In the genomic region with DNA sequence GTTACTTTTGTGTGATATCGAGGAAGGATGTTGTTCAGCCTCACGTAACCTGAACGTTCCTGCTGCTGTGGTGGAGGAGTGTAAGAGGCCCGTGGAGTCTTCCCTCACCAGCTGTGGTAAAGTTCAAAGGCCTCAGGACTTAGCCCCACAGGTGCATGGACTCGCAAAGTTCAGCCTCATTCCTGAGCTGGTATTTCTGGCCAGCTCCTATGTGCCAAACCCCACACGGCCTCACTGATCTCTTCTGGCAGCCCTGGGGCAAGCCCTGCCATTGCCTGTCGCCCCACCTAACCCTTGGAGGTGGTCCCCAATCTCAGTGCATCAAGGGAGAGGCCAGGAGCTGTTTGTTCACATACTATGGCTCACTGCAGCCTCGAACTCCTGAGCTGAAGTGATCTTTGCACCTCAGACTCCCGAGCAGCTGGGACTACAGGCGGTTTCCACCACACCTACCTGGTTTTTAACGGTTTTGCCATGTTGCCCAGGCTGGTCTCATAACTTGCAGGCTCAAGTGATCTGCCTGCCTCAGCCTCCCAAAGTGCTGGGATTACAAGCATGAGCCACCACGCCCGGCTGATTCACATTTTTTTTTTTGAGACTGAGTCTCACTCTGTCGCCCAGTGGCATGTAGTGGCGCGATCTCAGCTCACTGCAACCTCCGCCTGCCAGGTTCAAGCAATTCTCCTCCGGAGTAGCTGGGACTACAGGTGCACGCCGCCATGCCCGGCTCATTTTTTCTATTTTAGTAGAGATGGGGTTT, we compare ENCODE assay signal across 10 cellular contexts. TPM values are rescaled to one million over a fixed set of nuclear protein-coding genes. Genes with fewer than 3 reads are reported as not detected.
A peak's percentile ranks its signal among the peaks of the same experiment; 100 is the strongest.
DNase-seq lines count a peak whose midpoint lies in the region; ATAC-seq and TF ChIP-seq lines count a peak whose summit lies in the region.
"Had no signal": no experiment of that assay in that cellular context is flagged by ENCODE, and none has a peak within 500 bp of the region (broad histone marks: within the 10 kb centered on the region; RNA-seq: fewer than 3 reads in every experiment).

No MANE protein-coding gene starts in this region.

- H3K4me3 ChIP-seq in suprapubic skin (peak overlapping the region; percentile 95), lower lobe of right lung (no peak overlapping the region)
- no peak overlapping the region for H3K4me3 ChIP-seq in effector memory CD4-positive, alpha-beta T cell (ENCODE audit: insufficient read depth, low read depth, low read length, poor library complexity, severe bottlenecking)

- no peak overlapping the region for H3K27ac ChIP-seq in suprapubic skin
- no peak overlapping the region for H3K27ac ChIP-seq in lower lobe of right lung
- H3K27ac ChIP-seq in effector memory CD4-positive, alpha-beta T cell (ENCODE audit: insufficient read depth, low read length, poor library complexity, severe bottlenecking), result no peak overlapping the region

- peak overlapping the region; percentile 90 for H3K4me3 Mint-ChIP-seq in activated naive CD4-positive, alpha-beta T cell treated with anti-CD3 and anti-CD28 coated beads, Interleukin-2, amount 10 ng/mL, durations not matched to agents 7 days and 5 days
- peak overlapping the region; percentile 93 for H3K4me3 Mint-ChIP-seq in activated naive CD8-positive, alpha-beta T cell treated with anti-CD3 and anti-CD28 coated beads for 36 hours

- no peak for TF ChIP-seq CTCF in suprapubic skin (IDR thresholded peaks at IDR 0.05)
- no peak for TF ChIP-seq CTCF in lower lobe of right lung (IDR thresholded peaks at IDR 0.05)

- ATAC-seq in GM21737 (IDR thresholded peaks at IDR 0.05; ENCODE audit: unreplicated experiment) (no peak), lower lobe of right lung (no peak)
- ATAC-seq: sciatic nerve had no signal

- H3K9me3 ChIP-seq in suprapubic skin (no peaks in the 10 kb centered on the region), lower lobe of right lung (no peaks in the 10 kb centered on the region)
- H3K9me3 ChIP-seq in effector memory CD4-positive, alpha-beta T cell (ENCODE audit: control insufficient read depth, low read length), result no peaks in the 10 kb centered on the region

- peaks cover 12% of the 10 kb centered on the region for H3K27me3 Mint-ChIP-seq in activated naive CD4-positive, alpha-beta T cell treated with anti-CD3 and anti-CD28 coated beads, Interleukin-2, amount 10 ng/mL, durations not matched to agents 7 days and 5 days
- H3K27me3 Mint-ChIP-seq in activated naive CD8-positive, alpha-beta T cell treated with anti-CD3 and anti-CD28 coated beads for 36 hours, result peaks cover 12% of the 10 kb centered on the region

- 65% methylated on average over 14 of the region's 21 CpGs for WGBS in suprapubic skin

- H3K4me1 ChIP-seq in suprapubic skin (peaks cover 56% of the 10 kb centered on the region), lower lobe of right lung (peaks cover 58% of the 10 kb centered on the region)
- peaks cover 50% of the 10 kb centered on the region for H3K4me1 ChIP-seq in effector memory CD4-positive, alpha-beta T cell (ENCODE audit: control insufficient read depth, insufficient read depth, low read length, poor library complexity, severe bottlenecking)

- no peak for TF ChIP-seq POLR2A in suprapubic skin (IDR thresholded peaks at IDR 0.05)

- peak overlapping the region; percentile 73 for H3K27ac Mint-ChIP-seq in activated naive CD4-positive, alpha-beta T cell treated with anti-CD3 and anti-CD28 coated beads, Interleukin-2, amount 10 ng/mL, durations not matched to agents 7 days and 5 days
- peak overlapping the region; percentile 62 for H3K27ac Mint-ChIP-seq in activated naive CD8-positive, alpha-beta T cell treated with anti-CD3 and anti-CD28 coated beads for 36 hours

- intact Hi-C loops in lower lobe of right lung (cut with DNase I), result no loop called here

- H3K4me1 Mint-ChIP-seq in activated naive CD4-positive, alpha-beta T cell treated with anti-CD3 and anti-CD28 coated beads, Interleukin-2, amount 10 ng/mL, durations not matched to agents 7 days and 5 days, result peaks cover 50% of the 10 kb centered on the region
- H3K4me1 Mint-ChIP-seq in activated naive CD8-positive, alpha-beta T cell treated with anti-CD3 and anti-CD28 coated beads for 36 hours, result peaks cover 48% of the 10 kb centered on the region

- H3K36me3 Mint-ChIP-seq in activated naive CD4-positive, alpha-beta T cell treated with anti-CD3 and anti-CD28 coated beads, Interleukin-2, amount 10 ng/mL, durations not matched to agents 7 days and 5 days, result peaks cover 19% of the 10 kb centered on the region
- peaks cover 24% of the 10 kb centered on the region for H3K36me3 Mint-ChIP-seq in activated naive CD8-positive, alpha-beta T cell treated with anti-CD3 and anti-CD28 coated beads for 36 hours

- TF ChIP-seq EP300 in suprapubic skin (IDR thresholded peaks at IDR 0.05), result no peak

- H3K27me3 ChIP-seq in suprapubic skin (no peaks in the 10 kb centered on the region), lower lobe of right lung (ENCODE audit: low read depth) (no peaks in the 10 kb centered on the region)
- H3K27me3 ChIP-seq in effector memory CD4-positive, alpha-beta T cell (replicated peaks; ENCODE audit: control insufficient read depth, insufficient read depth, low read length, poor library complexity, severe bottlenecking), result no peaks in the 10 kb centered on the region

- H3K36me3 ChIP-seq in suprapubic skin (peaks cover 20% of the 10 kb centered on the region), lower lobe of right lung (peaks cover 19% of the 10 kb centered on the region)
- peaks cover 14% of the 10 kb centered on the region for H3K36me3 ChIP-seq in effector memory CD4-positive, alpha-beta T cell (ENCODE audit: control insufficient read depth, insufficient read depth, low read length)

- H3K9me3 Mint-ChIP-seq in activated naive CD4-positive, alpha-beta T cell treated with anti-CD3 and anti-CD28 coated beads, Interleukin-2, amount 10 ng/mL, durations not matched to agents 7 days and 5 days, result no peaks in the 10 kb centered on the region
- no peaks in the 10 kb centered on the region for H3K9me3 Mint-ChIP-seq in activated naive CD8-positive, alpha-beta T cell treated with anti-CD3 and anti-CD28 coated beads for 36 hours

- CTCF ChIA-PET in activated naive CD4-positive, alpha-beta T cell treated with anti-CD3 and anti-CD28 coated beads, Interleukin-2, amount 10 ng/mL, durations not matched to agents 7 days and 5 days (lab: Charles Lee), result interaction anchor here (1.0 to 1.5 kb wide), 2 partner anchors 9 to 16 kb away, joined by 3 to 4 read pairs; no protein-coding TSS in a partner anchor

- DNase-seq in activated naive CD4-positive, alpha-beta T cell treated with anti-CD3 and anti-CD28 coated beads, Interleukin-2, amount 10 ng/mL, durations not matched to agents 7 days and 5 days, result no peak
- no peak for DNase-seq in activated naive CD4-positive, alpha-beta T cell (lab: John Stamatoyannopoulos, UW)
- no peak for DNase-seq in activated naive CD8-positive, alpha-beta T cell treated with anti-CD3 and anti-CD28 coated beads for 36 hours
- DNase-seq in kidney tubule cell (ENCODE audit: low spot score) (peak; percentile 43), suprapubic skin (ENCODE audit: low spot score in 2 of 2) (no peak), lower lobe of right lung (no peak)
- DNase-seq in effector memory CD4-positive, alpha-beta T cell, result no peak
- DNase-seq: effector CD4-positive, alpha-beta T cell had no signal

RNA-seq across cellular contexts. Expression of a gene that starts 2.2 kb away (rescaled TPM):
- 10 to 100 TPM; 42.3 to 44.3 TPM for total RNA-seq in activated naive CD8-positive, alpha-beta T cell treated with anti-CD3 and anti-CD28 coated beads for 36 hours
- total RNA-seq in suprapubic skin, result 10 to 100 TPM; 27.9 to 55.6 (median 42.0) TPM
- 31.5 TPM for total RNA-seq in lower lobe of right lung

RNA-seq across cellular contexts. Expression of a gene that starts 17.7 kb away (rescaled TPM):
- 10 to 100 TPM in 1 of 2 experiments, 1 to 10 TPM in 1; 9.8 to 11.5 TPM for total RNA-seq in activated naive CD8-positive, alpha-beta T cell treated with anti-CD3 and anti-CD28 coated beads for 36 hours
- total RNA-seq in suprapubic skin (100 to 1,000 TPM in 1 of 4 donors, 10 to 100 TPM in 3; 82.6 to 113 (median 87.0) TPM), lower lobe of right lung (71.5 TPM)

RNA-seq across cellular contexts. Expression of a gene that starts 17.9 kb away (rescaled TPM):
- total RNA-seq in activated naive CD8-positive, alpha-beta T cell treated with anti-CD3 and anti-CD28 coated beads for 36 hours, result 1 to 10 TPM; 1.2 to 1.3 TPM
- 10 to 100 TPM in 1 of 4 donors, 1 to 10 TPM in 3; 6.3 to 17.8 (median 8.7) TPM for total RNA-seq in suprapubic skin
- 6.0 TPM for total RNA-seq in lower lobe of right lung

RNA-seq across cellular contexts. Expression of a gene that starts 37.3 kb away (rescaled TPM):
- 10 to 100 TPM; 60.6 to 61.2 TPM for total RNA-seq in activated naive CD8-positive, alpha-beta T cell treated with anti-CD3 and anti-CD28 coated beads for 36 hours
- total RNA-seq in suprapubic skin (10 to 100 TPM; 20.9 to 34.0 (median 26.6) TPM), lower lobe of right lung (84.8 TPM)

RNA-seq across cellular contexts. Expression of a gene that starts 41.1 kb away (rescaled TPM):
- 1 to 10 TPM; 1.4 to 2.2 TPM for total RNA-seq in activated naive CD8-positive, alpha-beta T cell treated with anti-CD3 and anti-CD28 coated beads for 36 hours
- total RNA-seq in suprapubic skin (1 to 10 TPM; 1.7 to 2.4 (median 2.1) TPM), lower lobe of right lung (7.6 TPM)
